Comparison of ENCODE assay signal across 1 cellular context in genomic region chr12:116890330-116890729, GRCh38.
A peak's percentile ranks its signal among the peaks of the same experiment; 100 is the strongest.
TF ChIP-seq lines count a peak whose summit lies in the region.

No MANE protein-coding gene starts in this region.

TF ChIP-seq in K562, 482 proteins besides CTCF, POLR2A, EP300 and RAD21 (continued from another document):
- no peak for TF ChIP-seq ZNF592 (IDR thresholded peaks at IDR 0.05)
- no peak for TF ChIP-seq EGR1 (conservative IDR thresholded peaks at IDR 0.05)
- TF ChIP-seq ZNF507 (tag; conservative IDR thresholded peaks at IDR 0.05): no peak
- peak; percentile 43; the same call in 1 of the 2 replicates for TF ChIP-seq ADNP (tag; IDR thresholded peaks at IDR 0.05)
- no peak for TF ChIP-seq ZNF217 (CRISPR knock-in tag; IDR thresholded peaks at IDR 0.05)
- no peak for TF ChIP-seq ZMIZ1 (IDR thresholded peaks at IDR 0.05; ENCODE audit: low read depth in 2 of 2, low read length in 2 of 2)
- TF ChIP-seq THRAP3 (IDR thresholded peaks at IDR 0.05; ENCODE audit: borderline replicate concordance): no peak
- TF ChIP-seq CEBPG (CRISPR knock-in tag; IDR thresholded peaks at IDR 0.05): no peak
- no peak for TF ChIP-seq CEBPG (tag; conservative IDR thresholded peaks at IDR 0.05 in 1 of 2, IDR thresholded peaks at IDR 0.05 in 1 of 2)
- TF ChIP-seq MCM2 (IDR thresholded peaks at IDR 0.05; ENCODE audit: low read depth): no peak
- TF ChIP-seq THRA (IDR thresholded peaks at IDR 0.05): no peak
